Comparison of ENCODE assay signal across 10 cellular contexts in the genomic region with DNA sequence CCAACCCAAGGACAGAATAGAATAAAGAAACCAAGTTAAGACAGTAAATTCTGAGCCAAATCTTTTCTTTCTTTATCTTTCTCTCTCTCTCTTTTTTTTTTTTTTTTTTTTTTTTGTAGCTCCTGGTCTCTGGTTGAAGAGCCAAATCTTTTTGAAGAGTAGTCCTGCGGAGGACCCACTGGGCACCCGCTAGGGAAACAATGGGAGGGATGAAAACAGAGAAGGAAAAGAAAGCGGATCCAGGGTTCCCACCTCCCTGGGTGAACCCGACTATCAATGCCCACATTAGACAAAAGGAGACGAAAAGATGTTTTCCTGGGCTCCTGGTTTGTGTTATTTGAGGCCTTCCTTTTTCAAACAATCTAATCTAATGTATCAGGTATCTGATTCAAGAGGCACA.
"Had no signal": no experiment of that assay in that cellular context is flagged by ENCODE, and none has a peak within 500 bp of the region (broad histone marks: within the 10 kb centered on the region; RNA-seq: fewer than 3 reads in every experiment).

No MANE protein-coding gene starts in this region.

- DNase-seq: activated CD4-positive, CD25-positive, alpha-beta regulatory T cell; body of pancreas; effector memory CD4-positive, alpha-beta T cell; lower lobe of right lung; midbrain; naive B cell; posterior cingulate gyrus had no signal

- H3K27me3 ChIP-seq: body of pancreas, right atrium auricular region had no signal

- H3K27ac ChIP-seq: gastroesophageal sphincter, lower lobe of right lung, right atrium auricular region, skin epidermis had no signal

- H3K36me3 ChIP-seq: gastroesophageal sphincter, lower lobe of right lung, right atrium auricular region had no signal

- H3K4me3 ChIP-seq: body of pancreas, gastroesophageal sphincter, lower lobe of right lung, right atrium auricular region, skin epidermis had no signal

- H3K9me3 ChIP-seq: body of pancreas, lower lobe of right lung had no signal

- ATAC-seq: body of pancreas, gastroesophageal sphincter, lower lobe of right lung had no signal

- H3K4me1 ChIP-seq: gastroesophageal sphincter, lower lobe of right lung, right atrium auricular region had no signal
